ENCODE assay signal across 31 cellular contexts in the genomic region with DNA sequence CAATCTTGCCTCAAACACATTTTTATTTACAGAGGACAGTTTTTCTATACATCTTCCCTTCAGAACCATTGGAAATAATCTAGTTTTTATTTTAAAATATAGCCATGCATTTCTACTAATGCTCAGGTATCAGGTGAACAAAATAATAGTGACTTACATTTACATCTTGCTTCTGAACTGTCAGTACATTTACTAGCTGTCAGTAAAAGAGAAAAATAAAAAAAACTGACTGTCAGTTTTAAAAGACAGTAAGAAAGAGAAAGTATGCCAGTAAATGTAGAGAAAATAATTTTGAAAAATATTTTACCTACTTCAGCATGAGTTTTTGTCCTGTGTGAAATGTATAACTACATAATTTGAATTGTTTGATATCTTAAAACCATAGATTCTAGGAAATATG. TPM values are rescaled to one million over a fixed set of nuclear protein-coding genes. Genes with fewer than 3 reads are reported as not detected.
"Had no signal": no experiment of that assay in that cellular context is flagged by ENCODE, and none has a peak within 500 bp of the region (broad histone marks: within the 10 kb centered on the region; RNA-seq: fewer than 3 reads in every experiment).

No MANE protein-coding gene starts in this region.

- H3K4me3 ChIP-seq: ovary, psoas muscle, right lobe of liver, sigmoid colon, suprapubic skin, testis, tibial artery, transverse colon, upper lobe of right lung, uterus had no signal

- H3K79me2 ChIP-seq: parathyroid adenoma had no signal

- H3K9ac ChIP-seq: parathyroid adenoma had no signal

- H3K9me3 ChIP-seq: ovary, psoas muscle, right lobe of liver, sigmoid colon, suprapubic skin, testis, tibial artery, transverse colon, upper lobe of right lung, uterus had no signal

- H3K27me3 Mint-ChIP-seq: naive B cell; naive thymus-derived CD8-positive, alpha-beta T cell; natural killer cell treated with Interleukin-12 subunit alpha and Interleukin-12 subunit beta and Interleukin-15 and Interleukin-18, amount 100 ng/mL, for 72 hours; stimulated activated memory B cell treated with anti-CD40 and anti-IgM and Interleukin-4, amounts not matched to agents 10 μg/mL and 1 μg/mL and 100 μg/mL, for 72 hours; stimulated activated naive CD8-positive, alpha-beta T cell treated with anti-CD3 and anti-CD28 coated beads, Interleukin-15, amount 100 ng/mL, for 72 hours; type B pancreatic cell had no signal

- H3K4me1 ChIP-seq: parathyroid adenoma, psoas muscle, right lobe of liver, sigmoid colon, suprapubic skin, testis, tibial artery, transverse colon, upper lobe of right lung, uterus had no signal

- H3K4me3 Mint-ChIP-seq: naive B cell; naive thymus-derived CD8-positive, alpha-beta T cell; natural killer cell treated with Interleukin-12 subunit alpha and Interleukin-12 subunit beta and Interleukin-15 and Interleukin-18, amount 100 ng/mL, for 72 hours; nephron progenitor cell; stimulated activated memory B cell treated with anti-CD40 and anti-IgM and Interleukin-4, amounts not matched to agents 10 μg/mL and 1 μg/mL and 100 μg/mL, for 72 hours; stimulated activated naive CD8-positive, alpha-beta T cell treated with anti-CD3 and anti-CD28 coated beads, Interleukin-15, amount 100 ng/mL, for 72 hours; type B pancreatic cell had no signal

- H3K27me3 ChIP-seq: ovary, right lobe of liver, sigmoid colon, suprapubic skin, testis, tibial artery, transverse colon, upper lobe of right lung, uterus had no signal

- DNase-seq: naive B cell; naive thymus-derived CD8-positive, alpha-beta T cell; nephron progenitor cell; occipital lobe; ovary; posterior cingulate gyrus; psoas muscle; right cardiac atrium; right lobe of liver; sigmoid colon; small intestine; stimulated activated CD4-positive, alpha-beta T cell treated with anti-CD3 and anti-CD28 coated beads, Interleukin-15, amount 100 ng/mL, for 24 hours; stimulated activated CD4-positive, alpha-beta T cell treated with anti-CD3 and anti-CD28 coated beads, Interleukin-2, amount 100 ng/mL, for 24 hours; stimulated activated CD4-positive, alpha-beta T cell treated with anti-CD3 and anti-CD28 coated beads, Interleukin-2, amount 100 ng/mL, for 48 hours; stimulated activated CD4-positive, alpha-beta T cell treated with anti-CD3 and anti-CD28 coated beads, Interleukin-4, amount 100 ng/mL, for 4 hours; stimulated activated CD8-positive, alpha-beta memory T cell treated with anti-CD3 and anti-CD28 coated beads, Interleukin-4, amount 100 ng/mL, for 48 hours; stimulated activated naive CD4-positive, alpha-beta T cell; stimulated activated naive CD8-positive, alpha-beta T cell treated with anti-CD3 and anti-CD28 coated beads, Interleukin-15, amount 100 ng/mL, for 72 hours; stimulated activated naive CD8-positive, alpha-beta T cell treated with anti-CD3 and anti-CD28 coated beads, Interleukin-15, Interleukin-2, amounts not matched to agents 100 U/mL and 50 U/mL, for 24 hours; substantia nigra; testis; tibial artery; transverse colon; upper lobe of right lung; uterus had no signal

- H2AFZ ChIP-seq: parathyroid adenoma had no signal

- ATAC-seq: naive thymus-derived CD8-positive, alpha-beta T cell; natural killer cell treated with Interleukin-12 subunit alpha and Interleukin-12 subunit beta and Interleukin-15 and Interleukin-18, amount 100 ng/mL, for 72 hours; psoas muscle; right cardiac atrium; right lobe of liver; stimulated activated memory B cell treated with anti-CD40 and anti-IgM and Interleukin-4, amounts not matched to agents 10 μg/mL and 1 μg/mL and 100 μg/mL, for 72 hours; stimulated activated naive CD8-positive, alpha-beta T cell treated with anti-CD3 and anti-CD28 coated beads, Interleukin-15, amount 100 ng/mL, for 72 hours; stimulated activated naive CD8-positive, alpha-beta T cell treated with anti-CD3 and anti-CD28 coated beads, Interleukin-15, Interleukin-2, amounts not matched to agents 100 U/mL and 50 U/mL, for 24 hours; upper lobe of right lung had no signal

- H3K27ac Mint-ChIP-seq: naive B cell; naive thymus-derived CD8-positive, alpha-beta T cell; natural killer cell treated with Interleukin-12 subunit alpha and Interleukin-12 subunit beta and Interleukin-15 and Interleukin-18, amount 100 ng/mL, for 72 hours; nephron progenitor cell; progenitor cell of endocrine pancreas; stimulated activated memory B cell treated with anti-CD40 and anti-IgM and Interleukin-4, amounts not matched to agents 10 μg/mL and 1 μg/mL and 100 μg/mL, for 72 hours; stimulated activated naive CD8-positive, alpha-beta T cell treated with anti-CD3 and anti-CD28 coated beads, Interleukin-15, amount 100 ng/mL, for 72 hours; type B pancreatic cell had no signal

- H3K4me1 Mint-ChIP-seq: naive B cell; naive thymus-derived CD8-positive, alpha-beta T cell; stimulated activated memory B cell treated with anti-CD40 and anti-IgM and Interleukin-4, amounts not matched to agents 10 μg/mL and 1 μg/mL and 100 μg/mL, for 72 hours; stimulated activated naive CD8-positive, alpha-beta T cell treated with anti-CD3 and anti-CD28 coated beads, Interleukin-15, amount 100 ng/mL, for 72 hours had no signal

- H3K36me3 ChIP-seq: ovary, right lobe of liver, sigmoid colon, suprapubic skin, tibial artery, transverse colon, upper lobe of right lung, uterus had no signal

- H3K27ac ChIP-seq: ovary, parathyroid adenoma, psoas muscle, right lobe of liver, sigmoid colon, suprapubic skin, testis, tibial artery, transverse colon, upper lobe of right lung, uterus had no signal

- H3K36me3 Mint-ChIP-seq: naive B cell; naive thymus-derived CD8-positive, alpha-beta T cell; stimulated activated memory B cell treated with anti-CD40 and anti-IgM and Interleukin-4, amounts not matched to agents 10 μg/mL and 1 μg/mL and 100 μg/mL, for 72 hours; type B pancreatic cell had no signal

- H3K9me3 Mint-ChIP-seq: nephron progenitor cell; stimulated activated memory B cell treated with anti-CD40 and anti-IgM and Interleukin-4, amounts not matched to agents 10 μg/mL and 1 μg/mL and 100 μg/mL, for 72 hours; type B pancreatic cell had no signal

RNA-seq across cellular contexts. Expression of gene USH2A, which starts 33.5 kb away (rescaled TPM):
- total RNA-seq: naive thymus-derived CD8-positive, alpha-beta T cell; natural killer cell treated with Interleukin-12 subunit alpha and Interleukin-12 subunit beta and Interleukin-15 and Interleukin-18, amount 100 ng/mL, for 72 hours; sigmoid colon; upper lobe of right lung had no signal
